In genomic region chr13:38685974-38686571, GRCh38 we compare ENCODE assay signal across 8 cellular contexts. TPM values are rescaled to one million over a fixed set of nuclear protein-coding genes. Genes with fewer than 3 reads are reported as not detected.
DNase-seq lines count a peak whose midpoint lies in the region; ATAC-seq and TF ChIP-seq lines count a peak whose summit lies in the region.

No MANE protein-coding gene starts in this region.

- peaks cover 0 to 26% (median 6%) of the 10 kb centered on the region in 3 donors for H3K4me1 ChIP-seq in gastroesophageal sphincter

- H3K27me3 ChIP-seq in gastroesophageal sphincter = peaks cover 57% of the 10 kb centered on the region

- DNase-seq in DMS53 treated with DMSO at 0.1 percent for 48 hours (lab: John Stamatoyannopoulos, UW; ENCODE audit: unreplicated experiment) (peak; percentile 70), NCI-H2227 (lab: John Stamatoyannopoulos, UW; ENCODE audit: unreplicated experiment) (peak; percentile 58), ecto neural progenitor cell (ENCODE audit: low spot score) (peak; percentile 75), myocyte (ENCODE audit: low read depth) (peak; percentile 14)

- ATAC-seq in gastroesophageal sphincter = no peak
- ATAC-seq in GM21529 (IDR thresholded peaks at IDR 0.05; ENCODE audit: unreplicated experiment) = no peak
- no peak for ATAC-seq in GM19351 (IDR thresholded peaks at IDR 0.05; ENCODE audit: unreplicated experiment)
- ATAC-seq in HG02588 (IDR thresholded peaks at IDR 0.05; ENCODE audit: unreplicated experiment) = no peak

- TF ChIP-seq EP300 in gastroesophageal sphincter (IDR thresholded peaks at IDR 0.05) = no peak

- H3K4me3 ChIP-seq in gastroesophageal sphincter = peak overlapping the region in 1 of 2 donors; percentile 50

- H3K9me3 ChIP-seq in gastroesophageal sphincter = no peaks in the 10 kb centered on the region

- no peak for TF ChIP-seq POLR2A in gastroesophageal sphincter (IDR thresholded peaks at IDR 0.05)

- H3K36me3 ChIP-seq in gastroesophageal sphincter = no peaks in the 10 kb centered on the region

- no peak overlapping the region for H3K27ac ChIP-seq in gastroesophageal sphincter

- 2 to 3% methylated on average over 7 to 14 of the region's 14 CpGs for WGBS in gastroesophageal sphincter (ENCODE audit: low coverage in 1 of 2), 2 donors

- TF ChIP-seq CTCF in gastroesophageal sphincter (IDR thresholded peaks at IDR 0.05) = peak in 2 of 4 experiments; percentile 20 to 33

RNA-seq across cellular contexts. Expression of gene FREM2, which starts 0.8 kb away (rescaled TPM):
- total RNA-seq in myocyte = 0.24 and 0.57 TPM in 2 replicates
- polyA plus RNA-seq in myocyte (2012) = 0.01 TPM
- under 1 TPM in 3 of 4 donors, not detected in 1; 0.19 to 0.40 (median 0.27) TPM for total RNA-seq in gastroesophageal sphincter

Comparison
In these comparisons a context has a peak if more than half of its experiments do, and no peak if none do; other contexts are left out.
1. DNase-seq: peak in every context shown above with its lines; median percentile 75 in ecto neural progenitor cell; 70 in DMS53 treated with DMSO at 0.1 percent for 48 hours; 58 in NCI-H2227; 14 in myocyte.